In genomic region chr19:55345818-55346724, GRCh38 we compare ENCODE assay signal across 1 cellular context.
TF ChIP-seq lines count a peak whose summit lies in the region.

No MANE protein-coding gene starts in this region.

TF ChIP-seq in GM23338, 12 proteins besides CTCF, POLR2A, EP300 and RAD21:
- TF ChIP-seq ETS1 (IDR thresholded peaks at IDR 0.05), result no peak
- TF ChIP-seq CREB1 (CRISPR knock-in tag; IDR thresholded peaks at IDR 0.05; ENCODE audit: low read depth), result no peak
